In the genomic region with DNA sequence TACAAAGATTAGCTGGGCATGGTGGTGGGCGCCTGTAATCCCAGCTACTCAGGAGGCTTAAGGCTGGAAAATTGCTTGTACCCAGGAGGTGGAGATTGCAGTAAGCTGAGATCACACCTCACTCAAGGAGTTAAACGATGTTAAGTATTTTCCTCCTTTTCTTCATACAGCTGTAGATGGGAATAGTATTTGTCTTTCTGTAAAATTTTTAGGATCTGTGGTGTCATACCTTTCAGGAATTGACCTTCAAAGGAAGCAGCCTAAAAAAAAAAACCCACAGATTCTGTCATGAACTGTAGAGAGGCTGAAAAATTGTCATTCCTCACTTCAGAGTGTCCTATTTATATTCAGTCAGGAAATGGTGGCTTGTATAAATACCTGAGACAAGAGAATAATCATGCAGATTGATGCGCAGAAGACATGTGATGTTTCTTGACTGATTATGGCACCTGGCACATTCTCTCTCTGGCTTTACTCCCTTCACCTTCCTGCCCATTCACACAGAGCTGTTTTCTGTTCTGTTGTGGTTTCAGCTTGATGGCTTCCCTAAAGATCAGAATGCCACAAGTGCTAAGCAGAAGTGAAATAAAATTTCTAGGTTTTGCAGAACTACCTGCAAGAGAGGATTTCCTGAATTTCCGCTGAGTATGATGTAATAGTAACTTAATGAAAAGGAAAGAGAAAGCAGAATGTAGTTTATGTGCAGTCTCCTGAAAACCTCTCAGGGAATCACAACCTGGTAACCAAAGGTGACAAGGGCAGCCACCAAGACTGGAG, we compare ENCODE assay signal across 10 cellular contexts. TPM values are rescaled to one million over a fixed set of nuclear protein-coding genes. Genes with fewer than 3 reads are reported as not detected.
DNase-seq lines count a peak whose midpoint lies in the region; ATAC-seq, FAIRE-seq and TF ChIP-seq lines count a peak whose summit lies in the region.
"Had no signal": no experiment of that assay in that cellular context is flagged by ENCODE, and none has a peak within 500 bp of the region (broad histone marks: within the 10 kb centered on the region; RNA-seq: fewer than 3 reads in every experiment).

No MANE protein-coding gene starts in this region.

- DNase-seq in GM12892 (ENCODE audit: insufficient read length) (no peak), GM20000 (ENCODE audit: low spot score) (peak; percentile 19), activated gamma-delta T cell treated with Interleukin-2 at 50 U/mL for 16 hours (no peak), NOMO-1 treated with dmso at 0.1 percent for 144 hours (lab: John Stamatoyannopoulos, UW; ENCODE audit: unreplicated experiment) (no peak), DMS114 treated with DMSO at 0.1 percent for 48 hours (lab: John Stamatoyannopoulos, UW; ENCODE audit: unreplicated experiment) (no peak), midbrain (lab: John Stamatoyannopoulos, UW) (no peak)
- DNase-seq: NCI-H774 had no signal

- peak; percentile 91 for ATAC-seq in HG03196 (IDR thresholded peaks at IDR 0.05; ENCODE audit: unreplicated experiment)
- ATAC-seq in activated T-helper 17 cell treated with anti-CD3 and anti-CD28 coated beads, Interleukin-2, amount 50 U/mL, for 72 hours (replicated peaks) = peak; percentile 56

- peak overlapping the region; percentile 55 for H3K4me3 Mint-ChIP-seq in activated T-helper 17 cell treated with anti-CD3 and anti-CD28 coated beads, Interleukin-2, amount 50 U/mL, for 72 hours

- peaks cover 3% of the 10 kb centered on the region for H3K27me3 Mint-ChIP-seq in activated T-helper 17 cell treated with anti-CD3 and anti-CD28 coated beads, Interleukin-2, amount 50 U/mL, for 72 hours

- H3K4me1 Mint-ChIP-seq in activated T-helper 17 cell treated with anti-CD3 and anti-CD28 coated beads, Interleukin-2, amount 50 U/mL, for 72 hours = peaks cover 8% of the 10 kb centered on the region

- no peaks in the 10 kb centered on the region for H3K9me3 Mint-ChIP-seq in activated T-helper 17 cell treated with anti-CD3 and anti-CD28 coated beads, Interleukin-2, amount 50 U/mL, for 72 hours

- peak; percentile 86 for FAIRE-seq in GM12892 (lab: Jason Lieb, UNC)

- H3K36me3 Mint-ChIP-seq in activated T-helper 17 cell treated with anti-CD3 and anti-CD28 coated beads, Interleukin-2, amount 50 U/mL, for 72 hours (ENCODE audit: low read depth) = no peaks in the 10 kb centered on the region

- no peak for TF ChIP-seq POLR2A in GM12892 (IDR thresholded peaks at IDR 0.05; ENCODE audit: low read depth, low read length)

- H3K27ac Mint-ChIP-seq in activated T-helper 17 cell treated with anti-CD3 and anti-CD28 coated beads, Interleukin-2, amount 50 U/mL, for 72 hours = no peak overlapping the region

- TF ChIP-seq CTCF in GM20000 (IDR thresholded peaks at IDR 0.05; ENCODE audit: extremely low read depth, missing control alignments) = no peak

RNA-seq across cellular contexts. Expression of gene IFNA1, which starts 3.8 kb away (rescaled TPM):
- polyA plus RNA-seq in GM12892 (2012; ENCODE audit: missing spikeins) = not detected
- not detected for total RNA-seq in activated T-helper 17 cell treated with anti-CD3 and anti-CD28 coated beads, Interleukin-2, amount 50 U/mL, for 72 hours
- total RNA-seq: urinary bladder had no signal
- polyA plus RNA-seq: urinary bladder had no signal

RNA-seq across cellular contexts. Expression of gene IFNA8, which starts 35.1 kb away (rescaled TPM):
- polyA plus RNA-seq in GM12892 (2012; ENCODE audit: missing spikeins) = not detected
- not detected for total RNA-seq in activated T-helper 17 cell treated with anti-CD3 and anti-CD28 coated beads, Interleukin-2, amount 50 U/mL, for 72 hours
- total RNA-seq: urinary bladder had no signal
- polyA plus RNA-seq: urinary bladder had no signal

RNA-seq across cellular contexts. Expression of gene IFNE, which starts 38.1 kb away (rescaled TPM):
- polyA plus RNA-seq in GM12892 (2012; ENCODE audit: missing spikeins) = not detected
- total RNA-seq in activated T-helper 17 cell treated with anti-CD3 and anti-CD28 coated beads, Interleukin-2, amount 50 U/mL, for 72 hours = not detected

RNA-seq across cellular contexts. Expression of gene IFNA2, which starts 58.8 kb away (rescaled TPM):
- polyA plus RNA-seq in GM12892 (2012; ENCODE audit: missing spikeins) = 0.23 TPM
- total RNA-seq in activated T-helper 17 cell treated with anti-CD3 and anti-CD28 coated beads, Interleukin-2, amount 50 U/mL, for 72 hours = not detected
- total RNA-seq: urinary bladder had no signal
- polyA plus RNA-seq: urinary bladder had no signal
